In the genomic region with DNA sequence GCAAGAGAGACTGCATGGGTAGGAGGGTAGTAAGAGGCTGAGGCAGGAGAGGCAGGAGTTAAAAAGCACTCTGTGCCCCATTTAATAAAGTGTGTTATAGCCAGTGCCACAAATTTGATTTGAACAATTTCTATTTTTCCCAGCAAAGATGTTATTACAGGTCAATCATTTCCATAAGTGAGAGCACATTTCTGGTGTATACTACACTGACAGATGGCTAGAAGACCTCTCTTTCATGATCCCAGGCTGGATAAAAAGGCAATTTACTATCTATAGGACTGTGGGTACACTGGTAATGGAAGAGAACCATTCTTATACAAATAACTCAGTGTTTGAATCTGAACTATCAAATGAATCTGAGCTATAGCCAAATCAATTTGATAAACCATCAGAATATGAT, we compare ENCODE assay signal across 1 cellular context.
TF ChIP-seq lines count a peak whose summit lies in the region.

No MANE protein-coding gene starts in this region.

TF ChIP-seq in SK-N-SH, 30 proteins besides CTCF, POLR2A, EP300 and RAD21 (continued from another document):
- TF ChIP-seq, protein P1, sequence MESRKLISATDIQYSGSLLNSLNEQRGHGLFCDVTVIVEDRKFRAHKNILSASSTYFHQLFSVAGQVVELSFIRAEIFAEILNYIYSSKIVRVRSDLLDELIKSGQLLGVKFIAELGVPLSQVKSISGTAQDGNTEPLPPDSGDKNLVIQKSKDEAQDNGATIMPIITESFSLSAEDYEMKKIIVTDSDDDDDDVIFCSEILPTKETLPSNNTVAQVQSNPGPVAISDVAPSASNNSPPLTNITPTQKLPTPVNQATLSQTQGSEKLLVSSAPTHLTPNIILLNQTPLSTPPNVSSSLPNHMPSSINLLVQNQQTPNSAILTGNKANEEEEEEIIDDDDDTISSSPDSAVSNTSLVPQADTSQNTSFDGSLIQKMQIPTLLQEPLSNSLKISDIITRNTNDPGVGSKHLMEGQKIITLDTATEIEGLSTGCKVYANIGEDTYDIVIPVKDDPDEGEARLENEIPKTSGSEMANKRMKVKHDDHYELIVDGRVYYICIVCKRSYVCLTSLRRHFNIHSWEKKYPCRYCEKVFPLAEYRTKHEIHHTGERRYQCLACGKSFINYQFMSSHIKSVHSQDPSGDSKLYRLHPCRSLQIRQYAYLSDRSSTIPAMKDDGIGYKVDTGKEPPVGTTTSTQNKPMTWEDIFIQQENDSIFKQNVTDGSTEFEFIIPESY (IDR thresholded peaks at IDR 0.05; ENCODE audit: borderline replicate concordance, low read depth): no peak
